8 cellular contexts compared by ENCODE assay signal in the genomic region with DNA sequence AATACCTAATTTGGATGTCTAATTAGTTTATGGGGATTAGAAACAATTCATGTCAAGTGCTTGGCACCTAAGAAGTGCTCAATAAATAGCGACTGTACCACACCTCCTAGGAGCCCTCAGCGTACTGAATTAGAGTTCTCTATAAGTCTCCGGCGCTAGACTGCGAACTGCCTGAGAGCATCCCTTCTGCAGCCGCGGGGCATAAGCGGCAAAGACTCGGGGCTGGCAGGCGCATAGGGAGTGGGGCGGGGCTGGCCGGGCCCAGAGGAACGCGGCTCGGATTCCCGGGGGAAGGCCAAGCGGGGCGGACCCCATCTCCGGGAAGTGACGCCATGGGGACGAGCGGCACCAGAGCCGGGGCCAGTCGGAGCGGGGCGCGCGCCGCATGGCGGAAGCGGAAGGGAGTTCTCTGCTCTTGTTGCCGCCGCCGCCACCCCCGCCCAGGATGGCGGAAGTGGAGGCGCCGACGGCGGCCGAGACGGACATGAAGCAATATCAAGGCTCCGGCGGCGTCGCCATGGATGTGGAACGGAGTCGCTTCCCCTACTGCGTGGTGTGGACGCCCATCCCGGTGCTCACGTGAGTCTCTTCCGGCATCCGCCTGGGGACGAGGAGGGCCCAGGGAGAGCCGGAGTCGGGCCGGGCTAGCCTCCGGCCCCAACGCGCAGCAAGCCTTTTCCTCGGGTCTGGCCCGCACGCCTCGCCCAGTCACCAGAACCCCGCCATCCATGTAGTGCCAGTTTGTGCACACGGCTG. TPM values are rescaled to one million over a fixed set of nuclear protein-coding genes. Genes with fewer than 3 reads are reported as not detected.
DNase-seq lines count a peak whose midpoint lies in the region; ATAC-seq and TF ChIP-seq lines count a peak whose summit lies in the region.

A gene with protein sequence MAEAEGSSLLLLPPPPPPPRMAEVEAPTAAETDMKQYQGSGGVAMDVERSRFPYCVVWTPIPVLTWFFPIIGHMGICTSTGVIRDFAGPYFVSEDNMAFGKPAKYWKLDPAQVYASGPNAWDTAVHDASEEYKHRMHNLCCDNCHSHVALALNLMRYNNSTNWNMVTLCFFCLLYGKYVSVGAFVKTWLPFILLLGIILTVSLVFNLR (plus strand): TSS at position 351 of the 756 bp plus-strand sequence. CDS start 35 bp downstream, at position 386.

- H3K27me3 Mint-ChIP-seq in HFFc6 (ENCODE audit: insufficient read depth): peaks cover 1% of the 10 kb centered on the region

- H3K4me1 Mint-ChIP-seq in HFFc6 (ENCODE audit: low read depth): peaks cover 55% of the 10 kb centered on the region

- peak; percentile 65 for TF ChIP-seq CTCF in HFFc6 (IDR thresholded peaks at IDR 0.05)
- peak; percentile 36 for TF ChIP-seq CTCF in foreskin keratinocyte (conservative IDR thresholded peaks at IDR 0.05)

- H3K4me1 ChIP-seq in foreskin keratinocyte (no peaks in the 10 kb centered on the region), neuron (ENCODE audit: insufficient read depth, low read length) (peaks cover 23% of the 10 kb centered on the region)

- H3K36me3 ChIP-seq in neuron (ENCODE audit: insufficient read depth, low read length): peaks cover 27% of the 10 kb centered on the region

- peak within 1 kb of the TSS; percentile 88 for H3K27ac Mint-ChIP-seq in HFFc6

- H3K27me3 ChIP-seq in foreskin keratinocyte (no peaks in the 10 kb centered on the region), neuron (ENCODE audit: insufficient read depth, low read length) (no peaks in the 10 kb centered on the region)

- H3K36me3 Mint-ChIP-seq in HFFc6 (ENCODE audit: low read depth): peaks cover 22% of the 10 kb centered on the region

- in situ Hi-C loops in SK-MEL-5 (cut with HindIII; ENCODE audit: low pct_unique_long_range_greater_than_20kb, low sequenced_read_pairs): no loop called here

- H3K9me3 ChIP-seq in neuron (ENCODE audit: low read length): no peaks in the 10 kb centered on the region

- H3K4me3 Mint-ChIP-seq in HFFc6: peak within 1 kb of the TSS; percentile 94

- H3K9me3 Mint-ChIP-seq in HFFc6: no peaks in the 10 kb centered on the region

- H3K27ac ChIP-seq in foreskin keratinocyte: peak within 1 kb of the TSS; percentile 64

- peak within 1 kb of the TSS; percentile 77 for H2AFZ ChIP-seq in neuron (ENCODE audit: low read depth, low read length)

- peak within 1 kb of the TSS; percentile 88 for H3K4me3 ChIP-seq in neuron (ENCODE audit: low read length)

- ATAC-seq in foreskin keratinocyte: peak; percentile 92

- DNase-seq in GM04504 (ENCODE audit: low read depth) (peak; percentile 94), HFFc6 (peak; percentile 95), NAMALWA (ENCODE audit: low spot score) (peak; percentile 98), SK-MEL-5 (ENCODE audit: low read depth, low spot score) (peak; percentile 95), foreskin keratinocyte (peak; percentile 83 to 92), stromal cell of bone marrow (ENCODE audit: low read depth) (peak; percentile 94)
- DNase-seq in activated naive CD4-positive, alpha-beta T cell treated with Interleukin-2 at 50 U/mL for 16 hours: peak; percentile 97

RNA-seq across cellular contexts. Expression of the gene that starts here (rescaled TPM):
- 10 to 100 TPM; 41.3 to 54.6 (median 46.1) TPM for total RNA-seq in HFFc6 (2021; fragmentation: NEBNext Ultra II Directional; extraction: Animal tissue kit (Norgen Biotek cat#: 25700))
- 38.0 and 38.1 TPM in 2 replicates for total RNA-seq in SK-MEL-5 (2014; rRNA removed; shearing (Covaris generic))
- 62.6 and 63.8 TPM in 2 replicates for polyA plus RNA-seq in SK-MEL-5 (2015; cell fraction: cytosol; rRNA removed)
- polyA plus RNA-seq in SK-MEL-5 (2015; cell fraction: nucleus; rRNA removed): 51.3 and 59.8 TPM in 2 replicates
- total RNA-seq in foreskin keratinocyte: 31.5 and 34.6 TPM in 2 replicates
- 44.0 and 50.2 TPM in 2 replicates for polyA plus RNA-seq in foreskin keratinocyte

Comparison
In these comparisons a context has a peak if more than half of its experiments do, and no peak if none do; other contexts are left out.
1. Peak in every context shown above with its lines: DNase-seq, ATAC-seq, H3K4me3 ChIP-seq and H3K27ac ChIP-seq.